ENCODE assay signal across 8 cellular contexts in the genomic region with DNA sequence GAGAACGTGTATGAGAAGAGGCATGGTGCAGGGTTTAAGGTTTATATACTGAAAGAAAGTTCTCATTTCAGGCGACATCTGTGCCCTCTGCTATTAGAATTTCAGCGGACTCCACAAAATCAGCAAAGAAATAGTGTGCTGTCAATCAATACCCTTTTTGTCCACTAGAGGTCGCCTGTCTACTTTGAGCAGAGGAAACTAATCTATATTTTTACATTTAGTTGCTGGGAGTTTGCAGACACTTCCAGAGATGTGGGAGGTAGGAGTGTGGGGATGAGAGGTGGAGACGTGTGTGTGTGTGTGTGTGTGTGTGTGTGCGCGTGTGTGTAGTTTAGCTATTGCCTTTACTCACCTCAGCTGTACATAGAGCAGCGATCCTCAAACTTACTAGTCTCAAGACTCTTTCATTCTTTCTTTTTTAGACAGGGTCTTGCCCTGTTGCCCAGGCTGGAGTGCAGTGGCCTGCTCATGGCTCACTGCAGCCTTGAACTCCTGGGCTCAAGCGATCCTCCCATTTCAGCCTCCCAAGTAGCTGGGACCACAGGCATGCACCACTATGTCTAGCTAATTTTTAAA. TPM values are rescaled to one million over a fixed set of nuclear protein-coding genes. Genes with fewer than 3 reads are reported as not detected.
DNase-seq lines count a peak whose midpoint lies in the region; FAIRE-seq and TF ChIP-seq lines count a peak whose summit lies in the region.

No MANE protein-coding gene starts in this region.

- no peak overlapping the region for H3K27ac ChIP-seq in Peyer's patch

- FAIRE-seq in H54 (lab: Jason Lieb, UNC) = no peak
- FAIRE-seq in GM12892 (lab: Jason Lieb, UNC) = no peak

- no peaks in the 10 kb centered on the region for H3K27me3 ChIP-seq in Peyer's patch

- H3K4me1 ChIP-seq in Peyer's patch = peaks cover 0 to 9% (median 0%) of the 10 kb centered on the region in 4 donors

- no peak overlapping the region for H3K4me3 ChIP-seq in Peyer's patch

- DNase-seq in activated T-cell treated with anti-CD3 and anti-CD28 coated beads for 1 hour (ENCODE audit: low read depth) (peak; percentile 35), Kasumi-1 (lab: John Stamatoyannopoulos, UW) (peak; percentile 72 to 84), Peyer's patch (peak in 2 of 3 donors; percentile 51 to 75), cerebellar cortex (ENCODE audit: low spot score) (peak; percentile 78), lung microvascular endothelial cell (ENCODE audit: low read depth in 2 of 2) (peak; percentile 62 to 74), H54 (ENCODE audit: insufficient read length, low spot score) (no peak), GM12892 (ENCODE audit: insufficient read length) (no peak)
- DNase-seq in activated T-cell treated with anti-CD3 and anti-CD28 coated beads, Interleukin-2, amount 50 U/mL, for 48 hours = no peak

- no peak for TF ChIP-seq POLR2A in Peyer's patch (IDR thresholded peaks at IDR 0.05)
- no peak for TF ChIP-seq POLR2A in H54 (IDR thresholded peaks at IDR 0.05; ENCODE audit: low read depth, low read length)
- TF ChIP-seq POLR2A in GM12892 (IDR thresholded peaks at IDR 0.05; ENCODE audit: low read depth, low read length) = no peak

- peak; percentile 83 to 98 (median 92) for TF ChIP-seq CTCF in Peyer's patch (IDR thresholded peaks at IDR 0.05)

- no peaks in the 10 kb centered on the region for H3K36me3 ChIP-seq in Peyer's patch

- no peaks in the 10 kb centered on the region for H3K9me3 ChIP-seq in Peyer's patch

RNA-seq across cellular contexts. Expression of a gene that starts 9.7 kb away (rescaled TPM):
- total RNA-seq in Peyer's patch (10 to 100 TPM in 2 of 4 donors, 1 to 10 TPM in 2; 6.1 to 23.9 (median 12.8) TPM), lung microvascular endothelial cell (0.65 and 1.2 TPM in 2 replicates)
- polyA plus RNA-seq in GM12892 (2012; ENCODE audit: missing spikeins) = 0.98 TPM

RNA-seq across cellular contexts. Expression of a gene that starts 25.2 kb away (rescaled TPM):
- total RNA-seq in Peyer's patch = 1 to 10 TPM in 2 of 4 donors, under 1 TPM in 1, not detected in 1; 0.70 to 5.0 (median 2.2) TPM
- total RNA-seq in lung microvascular endothelial cell = not detected in 2 replicates
- 0.32 TPM for polyA plus RNA-seq in GM12892 (2012; ENCODE audit: missing spikeins)

RNA-seq across cellular contexts. Expression of a gene that starts 28.1 kb away (rescaled TPM):
- 100 to 1,000 TPM in 1 of 4 donors, 10 to 100 TPM in 3; 12.1 to 104 (median 35.8) TPM for total RNA-seq in Peyer's patch
- 3.3 and 4.6 TPM in 2 replicates for total RNA-seq in lung microvascular endothelial cell
- polyA plus RNA-seq in GM12892 (2012; ENCODE audit: missing spikeins) = 8.4 TPM

RNA-seq across cellular contexts. Expression of a gene that starts 47.6 kb away (rescaled TPM):
- total RNA-seq in Peyer's patch = 1 to 10 TPM in 2 of 4 donors, under 1 TPM in 1, not detected in 1; 0.95 to 1.6 (median 1.4) TPM
- total RNA-seq in lung microvascular endothelial cell = under 0.01 TPM in 2 replicates
- polyA plus RNA-seq in GM12892 (2012; ENCODE audit: missing spikeins) = not detected

RNA-seq across cellular contexts. Expression of a gene that starts 53.4 kb away (rescaled TPM):
- total RNA-seq in Peyer's patch = 10 to 100 TPM in 1 of 4 donors, 1 to 10 TPM in 3; 4.1 to 10.0 (median 5.5) TPM
- 16.5 and 21.4 TPM in 2 replicates for total RNA-seq in lung microvascular endothelial cell
- polyA plus RNA-seq in GM12892 (2012; ENCODE audit: missing spikeins) = 6.5 TPM

Comparison
In these comparisons a context has a peak if more than half of its experiments do, and no peak if none do; other contexts are left out.
1. DNase-seq: peak in activated T-cell treated with anti-CD3 and anti-CD28 coated beads for 1 hour (single experiment), Kasumi-1 (2 of 2), Peyer's patch (2 of 3), cerebellar cortex (single experiment) and lung microvascular endothelial cell (2 of 2); none in activated T-cell treated with anti-CD3 and anti-CD28 coated beads, Interleukin-2, amount 50 U/mL, for 48 hours (0 of 2), H54 (single experiment) and GM12892 (single experiment).